ENCODE assay signal across 8 cellular contexts in the genomic region with DNA sequence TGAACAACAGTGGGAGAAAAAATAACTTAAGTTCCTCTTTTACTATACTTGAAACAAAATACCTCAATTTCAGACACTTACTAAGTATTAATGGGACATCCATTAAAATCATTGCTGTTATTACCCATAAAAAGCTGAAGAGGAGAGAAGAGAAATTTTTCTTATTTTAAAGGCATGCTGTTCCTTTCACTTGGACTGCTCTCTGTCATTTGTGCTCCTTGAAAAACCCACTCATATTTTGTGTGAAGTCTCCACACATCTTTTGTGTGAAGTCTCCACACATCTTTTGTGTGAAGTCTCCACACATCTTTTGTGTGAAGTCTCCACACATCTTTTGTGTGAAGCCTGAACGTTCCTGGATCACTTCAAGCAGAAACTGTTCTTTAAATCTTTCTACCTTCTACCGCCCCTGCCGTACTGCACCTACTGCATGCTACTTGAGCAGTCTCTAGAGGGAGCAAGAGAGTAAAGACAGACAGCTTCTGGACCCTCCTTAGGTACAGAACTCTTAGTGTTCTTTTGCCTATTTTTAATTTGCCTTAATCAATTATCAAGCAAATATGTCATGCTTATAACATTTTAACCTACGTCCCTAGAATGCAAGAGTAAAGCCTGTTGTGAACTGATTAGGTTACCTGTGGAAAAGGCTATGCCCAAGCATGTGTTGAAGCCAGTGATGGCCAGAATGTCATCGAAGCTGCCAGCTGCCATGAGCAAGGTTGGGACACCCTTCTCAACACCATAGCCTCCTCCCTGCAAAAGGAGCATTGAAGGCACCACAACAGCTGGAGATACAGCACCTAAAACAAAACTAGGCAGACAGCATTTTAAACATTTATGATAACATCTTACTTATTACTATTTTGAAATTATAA. TPM values are rescaled to one million over a fixed set of nuclear protein-coding genes. Genes with fewer than 3 reads are reported as not detected.
A peak's percentile ranks its signal among the peaks of the same experiment; 100 is the strongest.
DNase-seq lines count a peak whose midpoint lies in the region; ATAC-seq and TF ChIP-seq lines count a peak whose summit lies in the region.

No MANE protein-coding gene starts in this region.

- ATAC-seq in HG03469 (IDR thresholded peaks at IDR 0.05; ENCODE audit: unreplicated experiment) = peak; percentile 97
- ATAC-seq in stimulated activated memory B cell treated with anti-CD40 and anti-IgM and Interleukin-4, amounts not matched to agents 10 μg/mL and 1 μg/mL and 100 μg/mL, for 72 hours = peak; percentile 78

- H3K27me3 ChIP-seq in SK-N-SH (ENCODE audit: insufficient read depth) = no peaks in the 10 kb centered on the region

- CTCF ChIA-PET in SK-N-SH (lab: Yijun Ruan, JAX) (interaction anchor here (0.6 to 2.6 kb wide), 16 partner anchors 9 to 598 kb away, joined by 3 to 13 read pairs (median 3); no protein-coding TSS in a partner anchor), MCF 10A (lab: Yijun Ruan, JAX) (interaction anchor here (0.5 to 1.8 kb wide), 14 partner anchors 12 to 555 kb away, joined by 3 to 13 read pairs (median 3); no protein-coding TSS in a partner anchor)

- no peaks in the 10 kb centered on the region for H3K9me2 ChIP-seq in SK-N-SH

- peak; percentile 55 for TF ChIP-seq RAD21 in SK-N-SH (IDR thresholded peaks at IDR 0.05; ENCODE audit: low read length)

- no peak overlapping the region for H3K4me3 Mint-ChIP-seq in MCF 10A (ENCODE audit: unreplicated experiment)
- no peak overlapping the region for H3K4me3 Mint-ChIP-seq in stimulated activated memory B cell treated with anti-CD40 and anti-IgM and Interleukin-4, amounts not matched to agents 10 μg/mL and 1 μg/mL and 100 μg/mL, for 72 hours

- no peak overlapping the region for H3K9ac ChIP-seq in SK-N-SH

- DNase-seq in DMS 273 (lab: John Stamatoyannopoulos, UW; ENCODE audit: unreplicated experiment) = peak; percentile 48
- no peak for DNase-seq in DMS 273 treated with DMSO at 0.1 percent for 48 hours (lab: John Stamatoyannopoulos, UW)
- DNase-seq in GM20000 (ENCODE audit: low spot score) = peak; percentile 52
- DNase-seq in SK-N-SH = peak; percentile 34
- peak; percentile 58 for DNase-seq in MCF 10A (ENCODE audit: unreplicated experiment)
- peak; percentile 32 for DNase-seq in kidney glomerular epithelial cell (lab: John Stamatoyannopoulos, UW)

- no peak overlapping the region for H3K27ac ChIP-seq in SK-N-SH (ENCODE audit: low read depth in 2 of 2, low read length in 1 of 2)

- H3K79me2 ChIP-seq in SK-N-SH (ENCODE audit: insufficient read depth) = no peaks in the 10 kb centered on the region

- H3F3A ChIP-seq in SK-N-SH (replicated peaks; ENCODE audit: insufficient read depth) = no peaks in the 10 kb centered on the region

- no peaks in the 10 kb centered on the region for H3K27me3 Mint-ChIP-seq in MCF 10A (ENCODE audit: insufficient read depth, unreplicated experiment)
- H3K27me3 Mint-ChIP-seq in stimulated activated memory B cell treated with anti-CD40 and anti-IgM and Interleukin-4, amounts not matched to agents 10 μg/mL and 1 μg/mL and 100 μg/mL, for 72 hours = no peaks in the 10 kb centered on the region

- no peaks in the 10 kb centered on the region for H3K4me1 ChIP-seq in SK-N-SH (ENCODE audit: control insufficient read depth in 1 of 2, insufficient read depth in 2 of 2, low read depth in 1 of 2, low read length in 1 of 2)

- H3K4me3 ChIP-seq in SK-N-SH (ENCODE audit: low read depth in 2 of 2, low read length in 1 of 2) = no peak overlapping the region; a peak in 1 of 4 replicates

- TF ChIP-seq CTCF in GM20000 (IDR thresholded peaks at IDR 0.05; ENCODE audit: extremely low read depth, missing control alignments) (peak; percentile 81), SK-N-SH (IDR thresholded peaks at IDR 0.05) (peak; percentile 71), MCF 10A (IDR thresholded peaks at IDR 0.05; ENCODE audit: unreplicated experiment) (peak; percentile 37)

- peaks cover 25% of the 10 kb centered on the region for H3K36me3 Mint-ChIP-seq in MCF 10A (ENCODE audit: insufficient read depth, unreplicated experiment)
- H3K36me3 Mint-ChIP-seq in stimulated activated memory B cell treated with anti-CD40 and anti-IgM and Interleukin-4, amounts not matched to agents 10 μg/mL and 1 μg/mL and 100 μg/mL, for 72 hours = peaks cover 43% of the 10 kb centered on the region

- no peaks in the 10 kb centered on the region for H3K9me3 ChIP-seq in SK-N-SH

- intact Hi-C loops in MCF 10A (cut with micrococcal nuclease) = loop anchor here (1.0 kb wide), 1 partner anchor 45 kb away; no protein-coding TSS in a partner anchor

- H3K4me2 ChIP-seq in SK-N-SH = no peak overlapping the region

- BruUV-seq in MCF 10A (replicated peaks; lab: Mats Ljungman, UMichigan) = no TSS peak

- no peak for TF ChIP-seq EP300 in SK-N-SH (IDR thresholded peaks at IDR 0.05; ENCODE audit: borderline replicate concordance in 1 of 2, low read depth in 1 of 2, low read length in 1 of 2)

- H3K36me3 ChIP-seq in SK-N-SH (replicated peaks in 1 of 2; ENCODE audit: control insufficient read depth in 1 of 2, insufficient read depth in 2 of 2, low read length in 1 of 2) = peaks cover 24 to 69% of the 10 kb centered on the region in 2 experiments

- H3K4me1 Mint-ChIP-seq in MCF 10A (ENCODE audit: insufficient read depth, unreplicated experiment) = no peaks in the 10 kb centered on the region
- peaks cover 22% of the 10 kb centered on the region for H3K4me1 Mint-ChIP-seq in stimulated activated memory B cell treated with anti-CD40 and anti-IgM and Interleukin-4, amounts not matched to agents 10 μg/mL and 1 μg/mL and 100 μg/mL, for 72 hours

- H3K27ac Mint-ChIP-seq in MCF 10A (ENCODE audit: low read depth, unreplicated experiment) = no peak overlapping the region
- H3K27ac Mint-ChIP-seq in stimulated activated memory B cell treated with anti-CD40 and anti-IgM and Interleukin-4, amounts not matched to agents 10 μg/mL and 1 μg/mL and 100 μg/mL, for 72 hours = no peak overlapping the region

- H2AFZ ChIP-seq in SK-N-SH (ENCODE audit: low read depth) = no peak overlapping the region

- H4K20me1 ChIP-seq in SK-N-SH (ENCODE audit: insufficient read depth) = no peaks in the 10 kb centered on the region

- no peaks in the 10 kb centered on the region for H3K9me3 Mint-ChIP-seq in MCF 10A (ENCODE audit: unreplicated experiment)
- no peaks in the 10 kb centered on the region for H3K9me3 Mint-ChIP-seq in stimulated activated memory B cell treated with anti-CD40 and anti-IgM and Interleukin-4, amounts not matched to agents 10 μg/mL and 1 μg/mL and 100 μg/mL, for 72 hours

- POLR2A ChIA-PET in SK-N-SH (lab: Yijun Ruan, JAX) = no interaction called here
- POLR2A ChIA-PET in MCF 10A (lab: Yijun Ruan, JAX) = interaction anchor here (0.6 to 1.3 kb wide), 2 partner anchors 10 to 17 kb away, joined by 3 to 5 read pairs; no protein-coding TSS in a partner anchor

- WGBS in SK-N-SH (ENCODE audit: low lambda C conversion rate) = 57% methylated on average over 5 of the region's 5 CpGs

TF ChIP-seq in SK-N-SH, 30 proteins besides CTCF, POLR2A, EP300 and RAD21:
- TF ChIP-seq NRF1 (IDR thresholded peaks at IDR 0.05; ENCODE audit: low read depth, low read length) = no peak
- peak; percentile 55 for TF ChIP-seq SMC3 (IDR thresholded peaks at IDR 0.05; ENCODE audit: low read depth, low read length)
TF ChIP-seq in SK-N-SH: peak in this region for 1.

RNA-seq across cellular contexts. Expression of a gene that starts 27.1 kb away (rescaled TPM):
- 0.21 and 0.37 TPM in 2 replicates for polyA plus RNA-seq in SK-N-SH (2012; rRNA removed)
- polyA plus RNA-seq in SK-N-SH (2012; cell fraction: cytosol; rRNA removed) = 0.27 and 0.37 TPM in 2 replicates
- polyA plus RNA-seq in SK-N-SH (2012; cell fraction: nucleus; rRNA removed) = 0.39 and 0.46 TPM in 2 replicates
- total RNA-seq in MCF 10A (2022) = 0.77 and 0.86 TPM in 2 replicates

RNA-seq across cellular contexts. Expression of a gene that starts 29.9 kb away (rescaled TPM):
- polyA plus RNA-seq in SK-N-SH (2012; rRNA removed) = 11.2 and 16.0 TPM in 2 replicates
- polyA plus RNA-seq in SK-N-SH (2012; cell fraction: cytosol; rRNA removed) = 14.7 and 16.8 TPM in 2 replicates
- polyA plus RNA-seq in SK-N-SH (2012; cell fraction: nucleus; rRNA removed) = 9.8 and 13.6 TPM in 2 replicates
- 27.7 and 28.7 TPM in 2 replicates for total RNA-seq in MCF 10A (2022)

RNA-seq across cellular contexts. Expression of a gene that starts 53.0 kb away (rescaled TPM):
- polyA plus RNA-seq in SK-N-SH (2012; rRNA removed) = 57.8 and 95.4 TPM in 2 replicates
- 56.8 and 57.6 TPM in 2 replicates for polyA plus RNA-seq in SK-N-SH (2012; cell fraction: cytosol; rRNA removed)
- 121 and 237 TPM in 2 replicates for polyA plus RNA-seq in SK-N-SH (2012; cell fraction: nucleus; rRNA removed)
- 14.3 and 17.6 TPM in 2 replicates for total RNA-seq in MCF 10A (2022)
